Comparison of ENCODE assay signal across 1 cellular context in genomic region chr10:63464402-63465292, GRCh38.
TF ChIP-seq lines count a peak whose summit lies in the region.

No MANE protein-coding gene starts in this region.

TF ChIP-seq in K562, 482 proteins besides CTCF, POLR2A, EP300 and RAD21 (continued from another document and continues in another):
- TF ChIP-seq TSHZ1 (CRISPR knock-in tag; IDR thresholded peaks at IDR 0.05): no peak
- TF ChIP-seq ATF4 (CRISPR knock-in tag; IDR thresholded peaks at IDR 0.05): peak; percentile 16; the same call in 1 of the 2 replicates
- 0 out of 2 replicates have a peak, but pooled peaks have one; percentile 36 for TF ChIP-seq TARDBP (IDR thresholded peaks at IDR 0.05)
- TF ChIP-seq HNRNPK (IDR thresholded peaks at IDR 0.05; ENCODE audit: low read depth, low read length, poor library complexity, severe bottlenecking): no peak
- no peak for TF ChIP-seq CREB1 (IDR thresholded peaks at IDR 0.05)
- TF ChIP-seq CREB1 (CRISPR knock-in tag; IDR thresholded peaks at IDR 0.05): no peak
- TF ChIP-seq RREB1 (CRISPR knock-in tag; IDR thresholded peaks at IDR 0.05): no peak
- TF ChIP-seq ZNF512 (tag; IDR thresholded peaks at IDR 0.05): no peak
- TF ChIP-seq MLLT1 (IDR thresholded peaks at IDR 0.05): 0 out of 4 replicates have a peak, but pooled peaks of 1 of the 2 experiments have one; percentile 30
- TF ChIP-seq ZNF311 (CRISPR knock-in tag; IDR thresholded peaks at IDR 0.05): no peak
- peak; percentile 56; the same call in 1 of the 2 replicates for TF ChIP-seq EP400 (IDR thresholded peaks at IDR 0.05)
- peak; percentile 29; the same call in 1 of the 2 replicates for TF ChIP-seq ATF7 (IDR thresholded peaks at IDR 0.05)
- TF ChIP-seq MAZ (CRISPR knock-in tag; conservative IDR thresholded peaks at IDR 0.05 in 1 of 2, IDR thresholded peaks at IDR 0.05 in 1 of 2): peak; percentile 58 to 88; a peak in 3 of 4 replicates
- no peak for TF ChIP-seq CREBBP (IDR thresholded peaks at IDR 0.05; ENCODE audit: low read depth, low read length)
- TF ChIP-seq BHLHE40 (IDR thresholded peaks at IDR 0.05; ENCODE audit: low read length): no peak
- TF ChIP-seq ZNF23 (CRISPR knock-in tag; IDR thresholded peaks at IDR 0.05): no peak
- no peak for TF ChIP-seq PHTF2 (CRISPR knock-in tag; IDR thresholded peaks at IDR 0.05)
- no peak for TF ChIP-seq ZNF24 (IDR thresholded peaks at IDR 0.05)
- TF ChIP-seq THRA (IDR thresholded peaks at IDR 0.05): no peak
- TF ChIP-seq CREB3 (tag; conservative IDR thresholded peaks at IDR 0.05; ENCODE audit: low read depth): no peak
- TF ChIP-seq DACH1 (IDR thresholded peaks at IDR 0.05; ENCODE audit: partially characterized antibody): peak; percentile 3
- no peak for TF ChIP-seq EWSR1 (IDR thresholded peaks at IDR 0.05; ENCODE audit: borderline replicate concordance, low read depth, partially characterized antibody)
- TF ChIP-seq ZNF740 (CRISPR knock-in tag; IDR thresholded peaks at IDR 0.05): 0 out of 2 replicates have a peak, but pooled peaks have one; percentile 4
- no peak for TF ChIP-seq ZNF740 (tag; IDR thresholded peaks at IDR 0.05)
- no peak for TF ChIP-seq NCOR1 (IDR thresholded peaks at IDR 0.05)
- TF ChIP-seq REST (CRISPR knock-in tag; IDR thresholded peaks at IDR 0.05; ENCODE audit: low read depth): 0 out of 2 replicates have a peak, but pooled peaks have one; percentile 48
- TF ChIP-seq HEY1 (CRISPR knock-in tag; IDR thresholded peaks at IDR 0.05; ENCODE audit: borderline replicate concordance): no peak
- TF ChIP-seq PREB (CRISPR knock-in tag; IDR thresholded peaks at IDR 0.05): 0 out of 2 replicates have a peak, but pooled peaks have one; percentile 24
- TF ChIP-seq KLF16 (IDR thresholded peaks at IDR 0.05): no peak
- no peak for TF ChIP-seq NFYB (IDR thresholded peaks at IDR 0.05; ENCODE audit: extremely low read depth, insufficient read length)
- 0 out of 2 replicates have a peak, but pooled peaks have one; percentile 9 for TF ChIP-seq GTF2E2 (tag; IDR thresholded peaks at IDR 0.05)
- no peak for TF ChIP-seq POLR2B (IDR thresholded peaks at IDR 0.05; ENCODE audit: low read depth, partially characterized antibody)
- TF ChIP-seq TAF1 (IDR thresholded peaks at IDR 0.05; ENCODE audit: control insufficient read depth, extremely low read depth, insufficient read depth, low read length, severe bottlenecking): no peak
